In the genomic region with DNA sequence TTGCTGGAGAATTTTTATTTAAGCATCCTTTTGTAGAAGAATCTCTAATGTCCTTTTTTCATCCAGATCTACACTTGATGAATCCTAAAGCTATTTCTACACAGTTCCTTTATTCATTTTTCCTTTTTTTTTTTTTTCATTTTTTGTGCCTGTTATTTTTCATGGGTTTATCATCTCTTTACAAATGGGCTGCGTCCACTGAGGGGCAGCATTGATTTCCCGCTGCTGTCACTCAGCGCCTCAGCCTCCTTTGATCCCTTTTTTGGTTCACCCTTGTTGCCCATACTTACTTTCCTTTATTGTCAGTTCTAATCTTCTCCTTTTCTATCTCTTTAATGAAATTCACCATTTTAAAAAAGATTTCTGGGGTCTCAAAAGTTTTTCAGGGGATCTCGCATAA, we compare ENCODE assay signal across 20 cellular contexts. TPM values are rescaled to one million over a fixed set of nuclear protein-coding genes. Genes with fewer than 3 reads are reported as not detected.
"Had no signal": no experiment of that assay in that cellular context is flagged by ENCODE, and none has a peak within 500 bp of the region (broad histone marks: within the 10 kb centered on the region; RNA-seq: fewer than 3 reads in every experiment).

No MANE protein-coding gene starts in this region.

- H3K27me3 ChIP-seq: hepatocyte, pancreas, tibial artery, uterus had no signal

- H3K27ac Mint-ChIP-seq: activated CD4-positive, alpha-beta memory T cell treated with anti-CD3 and anti-CD28 coated beads, Interleukin-2, amount 10 ng/mL, durations not matched to agents 7 days and 5 days; activated CD4-positive, alpha-beta T cell treated with anti-CD3 and anti-CD28 coated beads for 36 hours; effector memory CD8-positive, alpha-beta T cell; memory B cell had no signal

- H3K9me3 Mint-ChIP-seq: activated CD4-positive, alpha-beta memory T cell treated with anti-CD3 and anti-CD28 coated beads, Interleukin-2, amount 10 ng/mL, durations not matched to agents 7 days and 5 days; effector memory CD8-positive, alpha-beta T cell; memory B cell had no signal

- H3K36me3 ChIP-seq: pancreas, uterus had no signal

- H3K4me2 ChIP-seq: hepatocyte had no signal

- H2AFZ ChIP-seq: hepatocyte had no signal

- H3K36me3 Mint-ChIP-seq: memory B cell had no signal

- H3K4me3 Mint-ChIP-seq: activated CD4-positive, alpha-beta memory T cell treated with anti-CD3 and anti-CD28 coated beads, Interleukin-2, amount 10 ng/mL, durations not matched to agents 7 days and 5 days; activated CD4-positive, alpha-beta T cell treated with anti-CD3 and anti-CD28 coated beads for 36 hours; memory B cell had no signal

- H3K9me3 ChIP-seq: left ventricle myocardium inferior, pancreas, tibial artery, uterus had no signal

- ATAC-seq: activated CD4-positive, alpha-beta T cell treated with anti-CD3 and anti-CD28 coated beads for 36 hours; effector memory CD8-positive, alpha-beta T cell had no signal

- H3K4me3 ChIP-seq: hepatocyte, left ventricle myocardium inferior, pancreas, tibial artery, uterus had no signal

- H3K27me3 Mint-ChIP-seq: activated CD4-positive, alpha-beta memory T cell treated with anti-CD3 and anti-CD28 coated beads, Interleukin-2, amount 10 ng/mL, durations not matched to agents 7 days and 5 days; activated CD4-positive, alpha-beta T cell treated with anti-CD3 and anti-CD28 coated beads for 36 hours; effector memory CD8-positive, alpha-beta T cell; memory B cell had no signal

- DNase-seq: activated CD4-positive, alpha-beta memory T cell treated with anti-CD3 and anti-CD28 coated beads, Interleukin-2, amount 10 ng/mL, durations not matched to agents 7 days and 5 days; activated CD4-positive, alpha-beta T cell treated with anti-CD3 and anti-CD28 coated beads for 36 hours; activated naive CD4-positive, alpha-beta T cell; cortex of kidney; effector memory CD8-positive, alpha-beta T cell; erythroblast; kidney; left ventricle myocardium inferior; pancreas; retina; stimulated activated CD4-positive, alpha-beta T cell treated with anti-CD3 and anti-CD28 coated beads, Interleukin-15, amount 100 ng/mL, for 24 hours; stimulated activated CD4-positive, alpha-beta T cell treated with anti-CD3 and anti-CD28 coated beads, Interleukin-4, amount 100 ng/mL, for 4 hours; T1000; tibial artery; uterus had no signal

RNA-seq across cellular contexts. Expression of a gene that starts 5.7 kb away (rescaled TPM):
- total RNA-seq: cardiac septum, hepatocyte, left ventricle myocardium inferior, skeletal muscle tissue, uterus had no signal
- polyA plus RNA-seq: hepatocyte, neural cell had no signal
